2 cellular contexts compared by ENCODE assay signal in the genomic region with DNA sequence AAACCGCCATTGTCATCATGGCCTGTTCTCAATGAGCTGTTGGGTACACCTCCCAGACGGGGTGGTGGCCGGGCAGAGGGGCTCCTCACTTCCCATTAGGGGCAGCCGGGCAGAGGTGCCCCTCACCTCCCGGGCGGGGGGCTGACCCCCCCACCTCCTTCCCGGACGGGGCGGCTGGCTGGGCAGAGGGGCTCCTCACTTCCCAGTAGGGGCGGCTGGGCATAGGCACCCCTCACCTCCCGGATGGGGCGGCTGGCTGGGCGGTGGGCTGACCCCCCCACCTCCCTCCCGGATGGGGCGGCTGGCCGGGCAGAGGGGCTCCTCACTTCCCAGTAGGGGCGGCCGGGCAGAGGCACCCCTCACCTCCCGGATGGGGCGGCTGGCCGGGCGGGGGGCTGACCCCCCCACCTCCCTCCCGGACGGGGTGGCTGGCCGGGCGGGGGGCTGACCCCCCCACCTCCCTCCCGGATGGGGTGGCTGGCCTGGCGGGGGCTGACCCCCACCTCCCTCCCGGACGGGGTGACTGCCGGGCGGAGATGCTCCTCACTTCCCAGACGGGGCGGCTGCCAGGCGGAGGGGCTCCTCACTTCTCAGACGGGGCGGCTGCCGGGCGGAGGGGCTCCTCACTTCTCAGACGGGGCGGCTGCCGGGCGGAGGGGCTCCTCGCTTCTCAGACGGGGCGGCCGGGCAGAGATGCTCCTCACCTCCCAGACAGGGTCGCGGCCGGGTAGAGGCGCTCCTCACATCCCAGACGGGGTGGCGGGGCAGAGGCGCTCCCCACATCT. TPM values are rescaled to one million over a fixed set of nuclear protein-coding genes. Genes with fewer than 3 reads are reported as not detected.
"Had no signal": no experiment of that assay in that cellular context is flagged by ENCODE, and none has a peak within 500 bp of the region (broad histone marks: within the 10 kb centered on the region; RNA-seq: fewer than 3 reads in every experiment).

No MANE protein-coding gene starts in this region.

RNA-seq across cellular contexts. Expression of gene CALCR, which starts 11.4 kb away (rescaled TPM):
- polyA plus RNA-seq: adipose tissue, cardiac muscle cell had no signal
